In genomic region chrX:57899064-57899463, GRCh38 we compare ENCODE assay signal across 16 cellular contexts. TPM values are rescaled to one million over a fixed set of nuclear protein-coding genes. Genes with fewer than 3 reads are reported as not detected.
DNase-seq lines count a peak whose midpoint lies in the region; ATAC-seq, FAIRE-seq and TF ChIP-seq lines count a peak whose summit lies in the region.
"Had no signal": no experiment of that assay in that cellular context is flagged by ENCODE, and none has a peak within 500 bp of the region (broad histone marks: within the 10 kb centered on the region; RNA-seq: fewer than 3 reads in every experiment).

No MANE protein-coding gene starts in this region.

- no peak overlapping the region for H3K4me3 Mint-ChIP-seq in neural progenitor cell
- H3K4me3 Mint-ChIP-seq: CD4-positive, alpha-beta memory T cell; H9; HFFc6 had no signal

- no peak for TF ChIP-seq POLR2A in A549 (IDR thresholded peaks at IDR 0.05; ENCODE audit: low read length)
- TF ChIP-seq POLR2A in K562 (conservative IDR thresholded peaks at IDR 0.05) = no peak

- TF ChIP-seq EP300 in A549 (IDR thresholded peaks at IDR 0.05) (no peak), K562 (IDR thresholded peaks at IDR 0.05; ENCODE audit: low read length) (no peak)

- 0% methylated on average over 1 of the region's 1 CpG for WGBS in A549 (ENCODE audit: missing lambda C conversion rate)
- 0% methylated on average over 1 of the region's 1 CpG for WGBS in K562 (ENCODE audit: insufficient coverage, low coverage, missing lambda C conversion rate)

- H3K9me3 Mint-ChIP-seq in neural progenitor cell = peaks cover 7% of the 10 kb centered on the region
- H3K9me3 Mint-ChIP-seq: HFFc6 had no signal

- H3K4me3 ChIP-seq in A549 (no peak overlapping the region), K562 (no peak overlapping the region), neural progenitor cell (no peak overlapping the region)

- H3K9ac ChIP-seq in K562 (ENCODE audit: insufficient read depth in 1 of 2, low read depth in 2 of 2, low read length in 2 of 2) (no peak overlapping the region), neural progenitor cell (no peak overlapping the region)

- CTCF ChIA-PET in A549 (lab: Yijun Ruan, JAX) = no interaction called here
- CTCF ChIA-PET in K562 (lab: Yijun Ruan, JAX; ENCODE audit: low intra/inter-chr PET ratio) = no interaction called here

- TF ChIP-seq RAD21 in A549 (conservative IDR thresholded peaks at IDR 0.05 in 1 of 2, IDR thresholded peaks at IDR 0.05 in 1 of 2) = no peak
- TF ChIP-seq RAD21 in K562 (CRISPR knock-in tag; conservative IDR thresholded peaks at IDR 0.05 in 1 of 2, IDR thresholded peaks at IDR 0.05 in 1 of 2) = no peak

- peak; percentile 93 for FAIRE-seq in A549 (lab: Jason Lieb, UNC)
- no peak for FAIRE-seq in K562 (lab: Jason Lieb, UNC)
- FAIRE-seq: GM12892 had no signal

- BruUV-seq in K562 (replicated peaks; lab: Mats Ljungman, UMichigan) = no TSS peak

- ATAC-seq in A549 (no peak), K562 (no peak)

- no peaks in the 10 kb centered on the region for H3K79me2 ChIP-seq in K562 (ENCODE audit: control insufficient read depth, insufficient read depth, low read length)
- H3K79me2 ChIP-seq in neural progenitor cell (ENCODE audit: low read depth) = no peaks in the 10 kb centered on the region

- H3K4me1 ChIP-seq in A549 (peaks cover 3% of the 10 kb centered on the region; the same call in 1 of the 3 replicates), K562 (replicated peaks in 1 of 2; ENCODE audit: control insufficient read depth in 2 of 2, insufficient read depth in 2 of 2, low read length in 2 of 2) (no peaks in the 10 kb centered on the region), neural progenitor cell (no peaks in the 10 kb centered on the region)

- no peaks in the 10 kb centered on the region for H3K27me3 Mint-ChIP-seq in neural progenitor cell (ENCODE audit: insufficient read depth, low read depth)
- H3K27me3 Mint-ChIP-seq: CD4-positive, alpha-beta memory T cell had no signal

- POLR2A ChIA-PET in A549 (lab: Yijun Ruan, JAX) (no interaction called here), K562 (lab: Yijun Ruan, JAX) (no interaction called here)

- H3K36me3 Mint-ChIP-seq in neural progenitor cell = no peaks in the 10 kb centered on the region

- H3K4me1 Mint-ChIP-seq in neural progenitor cell = no peaks in the 10 kb centered on the region
- H3K4me1 Mint-ChIP-seq: H9 had no signal

- H3F3A ChIP-seq in neural progenitor cell (ENCODE audit: low read depth) = no peaks in the 10 kb centered on the region

- H3K27ac Mint-ChIP-seq in neural progenitor cell = no peak overlapping the region
- H3K27ac Mint-ChIP-seq: CD4-positive, alpha-beta memory T cell; H9; HFFc6 had no signal

- no peak overlapping the region for H3K27ac ChIP-seq in A549
- no peak overlapping the region for H3K27ac ChIP-seq in K562 (ENCODE audit: extremely low read depth, low read depth, low read length)
- no peak overlapping the region for H3K27ac ChIP-seq in neural progenitor cell

- H3K9me1 ChIP-seq in K562 (ENCODE audit: control insufficient read depth, insufficient read depth, low read length) = no peaks in the 10 kb centered on the region

- H3K9me3 ChIP-seq in A549 (no peaks in the 10 kb centered on the region), K562 (replicated peaks; ENCODE audit: control insufficient read depth, insufficient read depth, low read depth, low read length) (no peaks in the 10 kb centered on the region), neural progenitor cell (ENCODE audit: low read depth) (peaks cover 67% of the 10 kb centered on the region)

- H3K36me3 ChIP-seq in K562 (ENCODE audit: control insufficient read depth, insufficient read depth, low read length) (no peaks in the 10 kb centered on the region), neural progenitor cell (no peaks in the 10 kb centered on the region)

- H4K20me1 ChIP-seq in K562 (replicated peaks; ENCODE audit: control insufficient read depth, insufficient read depth, low read length) = no peaks in the 10 kb centered on the region
- no peaks in the 10 kb centered on the region for H4K20me1 ChIP-seq in neural progenitor cell (ENCODE audit: low read depth)

- no peaks in the 10 kb centered on the region for H3K27me3 ChIP-seq in K562 (ENCODE audit: control insufficient read depth in 2 of 2, insufficient read depth in 2 of 2, low read length in 2 of 2)
- no peaks in the 10 kb centered on the region for H3K27me3 ChIP-seq in neural progenitor cell

- TF ChIP-seq CTCF in A549 (IDR thresholded peaks at IDR 0.05) (no peak), K562 (IDR thresholded peaks at IDR 0.05 in 2 of 3, conservative IDR thresholded peaks at IDR 0.05 in 1 of 3; ENCODE audit: insufficient read depth in 2 of 3, low read depth in 1 of 3, low read length in 3 of 3) (no peak), neural progenitor cell (IDR thresholded peaks at IDR 0.05) (no peak)

- DNase-seq in A549 (ENCODE audit: low read depth in 1 of 2, low spot score in 1 of 2) (no peak), HCEC 1CT (peak; percentile 6), K562 (ENCODE audit: extremely low read depth in 1 of 4, low spot score in 3 of 4) (no peak), lung microvascular endothelial cell (ENCODE audit: low read depth in 2 of 2) (peak; percentile 18), neural progenitor cell (ENCODE audit: low spot score) (no peak), cortex of kidney (lab: John Stamatoyannopoulos, UW) (no peak)
- no peak for DNase-seq in stimulated activated CD4-positive, alpha-beta T cell treated with anti-CD3 and anti-CD28 coated beads, Interleukin-1b, Interleukin-23, amount 100 ng/mL, for 48 hours
- DNase-seq: 8988T; C1 segment of cervical spinal cord; CD4-positive, alpha-beta memory T cell; COR-L47; DMS153; DND-41; H9; HFFc6 had no signal

- intact Hi-C loops in K562 (cut with micrococcal nuclease) = no loop called here

- no peak overlapping the region for H2AFZ ChIP-seq in K562 (ENCODE audit: low read depth, low read length)
- H2AFZ ChIP-seq in neural progenitor cell (replicated peaks) = no peak overlapping the region

- in situ Hi-C loops in K562 (cut with MboI) = no loop called here

- no peak overlapping the region for H3K4me2 ChIP-seq in A549
- H3K4me2 ChIP-seq in K562 (ENCODE audit: insufficient read depth, low read length) = no peak overlapping the region
- H3K4me2 ChIP-seq in neural progenitor cell = no peak overlapping the region

TF ChIP-seq in A549, 52 proteins besides CTCF, POLR2A, EP300 and RAD21:
- TF ChIP-seq RNF2 (IDR thresholded peaks at IDR 0.05; ENCODE audit: borderline replicate concordance, low read depth) (no peak), MAFK (IDR thresholded peaks at IDR 0.05; ENCODE audit: partially characterized antibody) (peak; percentile 94)

TF ChIP-seq in K562, 482 proteins besides CTCF, POLR2A, EP300 and RAD21 (continues in another document):
- TF ChIP-seq E4F1 (CRISPR knock-in tag; IDR thresholded peaks at IDR 0.05; ENCODE audit: borderline replicate concordance) = no peak
- peak; percentile 83 for TF ChIP-seq ZNF316 (IDR thresholded peaks at IDR 0.05)
- TF ChIP-seq GATAD2A (IDR thresholded peaks at IDR 0.05) = no peak
- TF ChIP-seq PCBP1 (IDR thresholded peaks at IDR 0.05; ENCODE audit: low read depth, low read length, poor library complexity, severe bottlenecking) = no peak
- TF ChIP-seq MAFG (tag; conservative IDR thresholded peaks at IDR 0.05) = peak; percentile 79
- no peak for TF ChIP-seq FOS (IDR thresholded peaks at IDR 0.05; ENCODE audit: extremely low read depth, insufficient read length)
- TF ChIP-seq C11orf30 (IDR thresholded peaks at IDR 0.05; ENCODE audit: low read depth) = peak; percentile 67

RNA-seq across cellular contexts. Expression of gene ZXDA, which starts 11.2 kb away (rescaled TPM):
- polyA plus RNA-seq in A549 (2011; rRNA removed) (2.0 and 2.2 TPM in 2 replicates), A549 (2017; fragmentation: RNase III; extraction: RNeasy Plus Mini Kit Qiagen cat#74134 plus additional on column Dnase treatment) (1.3 to 1.4 TPM (median 1.4 TPM) in 3 replicates), K562 (2011; rRNA removed) (0.04 and 0.17 TPM in 2 replicates), K562 (2014; fragmentation: Illumina TruSeq; extraction: Trizol) (0.19 TPM in 2 replicates), K562 (2014; fragmentation: Nextera tagmentation; extraction: Ambion mirVana) (under 1 TPM in 1 of 2 experiments, not detected in 1; 0.01 TPM), K562 (2014; rRNA removed) (0.13 and 0.27 TPM in 2 replicates)
- polyA plus RNA-seq in A549 (2012; cell fraction: cytosol; rRNA removed) = 0.79 and 1.3 TPM in 2 replicates
- polyA plus RNA-seq in A549 (2012; cell fraction: nucleus; rRNA removed) = 0.91 and 1.4 TPM in 2 replicates
- polyA minus RNA-seq in A549 (2011; rRNA and poly(A)+ RNA removed) = 8.4 and 8.8 TPM in 2 replicates
- total RNA-seq in K562 (2011; cell fraction: chromatin; rRNA removed; ENCODE audit: low replicate concordance) = 0.55 and 0.60 TPM in 2 replicates
- total RNA-seq in K562 (2011; cell fraction: nucleolus; rRNA removed) = 0.50 and 0.92 TPM in 2 replicates
- total RNA-seq in K562 (2011; cell fraction: nucleoplasm; rRNA removed) = 0.61 and 0.95 TPM in 2 replicates
- total RNA-seq in K562 (2014; rRNA removed) (0.36 and 0.37 TPM in 2 replicates), K562 (2014; rRNA removed; fragmentation: Illumina TruSeq; extraction: Trizol) (0.32 and 0.51 TPM in 2 replicates), K562 (2015; rRNA removed; fragmentation: Illumina TruSeq; extraction: Trizol) (0.36 and 0.41 TPM in 2 replicates), K562 (2021) (0.42 and 0.60 TPM in 2 replicates), lung microvascular endothelial cell (6.1 and 11.1 TPM in 2 replicates), neural progenitor cell (ENCODE audit: low replicate concordance) (not detected in 2 replicates)
- 0.01 and 0.10 TPM in 2 replicates for polyA plus RNA-seq in K562 (2011; cell fraction: cytosol; rRNA removed)
- polyA plus RNA-seq in K562 (2011; cell fraction: nucleus; rRNA removed) = 0.04 and 0.18 TPM in 2 replicates
- polyA plus RNA-seq in K562 (2012) = 0.17 and 0.33 TPM in 2 replicates
- polyA minus RNA-seq in K562 (2011; rRNA and poly(A)+ RNA removed) = 0.09 and 0.49 TPM in 2 replicates
- polyA minus RNA-seq in K562 (2011; cell fraction: cytosol; rRNA and poly(A)+ RNA removed) = 0.57 TPM in 1 of 2 replicates, not detected in the other
- polyA minus RNA-seq in K562 (2011; cell fraction: nucleus; rRNA and poly(A)+ RNA removed) = 0.11 and 0.81 TPM in 2 replicates
- total RNA-seq: H9 had no signal

Comparison
In these comparisons a context has a peak if more than half of its experiments do, and no peak if none do; other contexts are left out.
1. DNase-seq: peak in HCEC 1CT (single experiment) and lung microvascular endothelial cell (2 of 2); none in A549 (0 of 2), K562 (0 of 4), neural progenitor cell (single experiment), stimulated activated CD4-positive, alpha-beta T cell treated with anti-CD3 and anti-CD28 coated beads, Interleukin-1b, Interleukin-23, amount 100 ng/mL, for 48 hours (single experiment) and cortex of kidney (single experiment).
2. Of the 35 proteins assayed by ChIP-seq in both K562 and A549: peak only in K562: none; only in A549: none; in both: MAFK; in neither: 34.